24 cellular contexts compared by ENCODE assay signal in genomic region chr3:17115186-17115585, GRCh38.
DNase-seq lines count a peak whose midpoint lies in the region; ATAC-seq, FAIRE-seq and TF ChIP-seq lines count a peak whose summit lies in the region.
"Had no signal": no experiment of that assay in that cellular context is flagged by ENCODE, and none has a peak within 500 bp of the region (broad histone marks: within the 10 kb centered on the region; RNA-seq: fewer than 3 reads in every experiment).

No MANE protein-coding gene starts in this region.

- no peak overlapping the region for H4K91ac ChIP-seq in trophoblast cell (ENCODE audit: low read depth, low read length)

- H3K4ac ChIP-seq in trophoblast cell (ENCODE audit: low read depth, low read length), result no peak overlapping the region

- TF ChIP-seq CTCF in astrocyte (IDR thresholded peaks at IDR 0.05; ENCODE audit: insufficient read depth, low read depth, low read length) (no peak), fibroblast of mammary gland (conservative IDR thresholded peaks at IDR 0.05; ENCODE audit: control insufficient read depth, insufficient read depth, low read depth, low read length) (no peak), smooth muscle cell (IDR thresholded peaks at IDR 0.05; ENCODE audit: borderline replicate concordance, insufficient read depth, poor library complexity, severe bottlenecking) (no peak)

- H4K20me1 ChIP-seq in astrocyte (ENCODE audit: insufficient read depth, low read length) (no peaks in the 10 kb centered on the region), smooth muscle cell (ENCODE audit: low read depth) (no peaks in the 10 kb centered on the region)

- H2AK5ac ChIP-seq in trophoblast cell (ENCODE audit: low read length), result no peak overlapping the region

- peaks cover 5% of the 10 kb centered on the region for H3K27me3 Mint-ChIP-seq in activated naive CD4-positive, alpha-beta T cell treated with anti-CD3 and anti-CD28 coated beads, Interleukin-2, amount 10 ng/mL, durations not matched to agents 7 days and 5 days
- no peaks in the 10 kb centered on the region for H3K27me3 Mint-ChIP-seq in astrocyte (ENCODE audit: low read depth, unreplicated experiment)
- H3K27me3 Mint-ChIP-seq: CD4-positive, alpha-beta memory T cell had no signal

- no peak overlapping the region for H3K4me3 Mint-ChIP-seq in activated naive CD4-positive, alpha-beta T cell treated with anti-CD3 and anti-CD28 coated beads, Interleukin-2, amount 10 ng/mL, durations not matched to agents 7 days and 5 days
- no peak overlapping the region for H3K4me3 Mint-ChIP-seq in astrocyte (ENCODE audit: unreplicated experiment)
- H3K4me3 Mint-ChIP-seq: CD4-positive, alpha-beta memory T cell had no signal

- no peak overlapping the region for H3K23ac ChIP-seq in trophoblast cell (ENCODE audit: low read length)

- ATAC-seq in activated naive CD4-positive, alpha-beta T cell treated with anti-CD3 and anti-CD28 coated beads, Interleukin-2, amount 50 U/mL, for 72 hours, result no peak
- ATAC-seq: HepG2 had no signal

- H3K79me2 ChIP-seq in astrocyte (ENCODE audit: insufficient read depth, low read length) (no peaks in the 10 kb centered on the region), trophoblast cell (ENCODE audit: control insufficient read depth, insufficient read depth, low read length, poor library complexity) (no peaks in the 10 kb centered on the region), smooth muscle cell (ENCODE audit: low read depth) (no peaks in the 10 kb centered on the region)

- H3K27ac Mint-ChIP-seq in activated naive CD4-positive, alpha-beta T cell treated with anti-CD3 and anti-CD28 coated beads, Interleukin-2, amount 10 ng/mL, durations not matched to agents 7 days and 5 days, result peak overlapping the region; percentile 43
- no peak overlapping the region for H3K27ac Mint-ChIP-seq in activated naive CD4-positive, alpha-beta T cell treated with anti-CD3 and anti-CD28 coated beads, Interleukin-2, amount 50 U/mL, for 72 hours
- H3K27ac Mint-ChIP-seq in astrocyte (ENCODE audit: unreplicated experiment), result no peak overlapping the region

- no peaks in the 10 kb centered on the region for H3K9me3 Mint-ChIP-seq in activated naive CD4-positive, alpha-beta T cell treated with anti-CD3 and anti-CD28 coated beads, Interleukin-2, amount 10 ng/mL, durations not matched to agents 7 days and 5 days
- peaks cover 0 to 9% of the 10 kb centered on the region in 2 donors for H3K9me3 Mint-ChIP-seq in activated naive CD4-positive, alpha-beta T cell treated with anti-CD3 and anti-CD28 coated beads, Interleukin-2, amount 50 U/mL, for 72 hours
- H3K9me3 Mint-ChIP-seq in astrocyte (ENCODE audit: unreplicated experiment), result peaks cover 9% of the 10 kb centered on the region
- H3K9me3 Mint-ChIP-seq: CD4-positive, alpha-beta memory T cell had no signal

- no peaks in the 10 kb centered on the region for H3K36me3 Mint-ChIP-seq in activated naive CD4-positive, alpha-beta T cell treated with anti-CD3 and anti-CD28 coated beads, Interleukin-2, amount 10 ng/mL, durations not matched to agents 7 days and 5 days
- H3K36me3 Mint-ChIP-seq in activated naive CD4-positive, alpha-beta T cell treated with anti-CD3 and anti-CD28 coated beads, Interleukin-2, amount 50 U/mL, for 72 hours, result no peaks in the 10 kb centered on the region
- no peaks in the 10 kb centered on the region for H3K36me3 Mint-ChIP-seq in astrocyte (ENCODE audit: low read depth, unreplicated experiment)
- H3K36me3 Mint-ChIP-seq: CD4-positive, alpha-beta memory T cell had no signal

- no peak overlapping the region for H4K8ac ChIP-seq in trophoblast cell (ENCODE audit: low read depth, low read length)

- H2BK12ac ChIP-seq in trophoblast cell (ENCODE audit: low read length), result no peak overlapping the region

- no peaks in the 10 kb centered on the region for H3F3A ChIP-seq in smooth muscle cell (ENCODE audit: low read depth)

- H3K9ac ChIP-seq in astrocyte (ENCODE audit: low read length) (no peak overlapping the region), trophoblast cell (ENCODE audit: low read length) (no peak overlapping the region), smooth muscle cell (ENCODE audit: low read depth) (no peak overlapping the region)
- H3K9ac ChIP-seq: KMS-11 had no signal

- CTCF ChIA-PET in activated naive CD4-positive, alpha-beta T cell treated with anti-CD3 and anti-CD28 coated beads, Interleukin-2, amount 10 ng/mL, durations not matched to agents 7 days and 5 days (lab: Charles Lee), result no interaction called here

- DNase-seq in activated naive CD4-positive, alpha-beta T cell treated with anti-CD3 and anti-CD28 coated beads, Interleukin-2, amount 10 ng/mL, durations not matched to agents 7 days and 5 days, result no peak
- DNase-seq in activated naive CD4-positive, alpha-beta T cell treated with anti-CD3 and anti-CD28 coated beads, Interleukin-2, amount 50 U/mL, for 72 hours (ENCODE audit: low spot score in 2 of 2), result no peak
- peak; percentile 45 for DNase-seq in astrocyte (ENCODE audit: low read depth)
- peak; percentile 57 for DNase-seq in fibroblast of mammary gland (ENCODE audit: low read depth)
- peak; percentile 27 to 31 for DNase-seq in trophoblast cell
- DNase-seq in activated CD8-positive, alpha-beta memory T cell treated with anti-CD3 and anti-CD28 coated beads, Interleukin-2, amount 50 U/mL, for 48 hours, result no peak
- DNase-seq in smooth muscle cell (lab: John Stamatoyannopoulos, UW; ENCODE audit: unreplicated experiment), result no peak
- DNase-seq in activated CD8-positive, alpha-beta memory T cell treated with anti-CD3 and anti-CD28 coated beads, Interleukin-2, amount 50 U/mL, for 4 hours, result no peak
- DNase-seq: 8988T; CD4-positive, alpha-beta memory T cell; DMS79; GDM1; GOT3; MG63; NCI-H1092; NCI-H146; NCI-H2081; NCI-H510A; NCI-H82; PC-9 had no signal

- no CpG with 5 or more reads among the region's 3 CpGs for WGBS in trophoblast cell (ENCODE audit: extremely low coverage, insufficient coverage, insufficient read length)
- 95% methylated on average over 3 of the region's 3 CpGs for WGBS in smooth muscle cell (ENCODE audit: low lambda C conversion rate)

- no peaks in the 10 kb centered on the region for H3K79me1 ChIP-seq in trophoblast cell (ENCODE audit: low read length)

- H2AFZ ChIP-seq in astrocyte (ENCODE audit: low read depth, low read length), result no peak overlapping the region
- no peak overlapping the region for H2AFZ ChIP-seq in trophoblast cell (ENCODE audit: insufficient read depth, low read length, poor library complexity)
- no peak overlapping the region for H2AFZ ChIP-seq in smooth muscle cell (ENCODE audit: low read depth)
- H2AFZ ChIP-seq: PC-9 had no signal

- H3K4me2 ChIP-seq in astrocyte (ENCODE audit: low read length) (no peak overlapping the region), trophoblast cell (ENCODE audit: low read length) (no peak overlapping the region), smooth muscle cell (no peak overlapping the region)
- H3K4me2 ChIP-seq: KMS-11, PC-9 had no signal

- no peak overlapping the region for H3K14ac ChIP-seq in trophoblast cell (ENCODE audit: low read length)

- H3K36me3 ChIP-seq in astrocyte (ENCODE audit: insufficient read depth, low read length) (no peaks in the 10 kb centered on the region), trophoblast cell (ENCODE audit: control insufficient read depth in 1 of 2, insufficient read depth in 2 of 2, low read length in 2 of 2) (no peaks in the 10 kb centered on the region), smooth muscle cell (ENCODE audit: low read depth) (no peaks in the 10 kb centered on the region)
- H3K36me3 ChIP-seq: MG63 had no signal

- H3K27me3 ChIP-seq in astrocyte (ENCODE audit: insufficient read depth, low read length) (no peaks in the 10 kb centered on the region), trophoblast cell (ENCODE audit: insufficient read depth, low read length) (no peaks in the 10 kb centered on the region), smooth muscle cell (ENCODE audit: low read depth) (no peaks in the 10 kb centered on the region)
- H3K27me3 ChIP-seq: MG63 had no signal

- no peak overlapping the region for H2BK120ac ChIP-seq in trophoblast cell (ENCODE audit: insufficient read depth, low read length, poor library complexity)

- H3K9me3 ChIP-seq in astrocyte (ENCODE audit: insufficient read depth, low read depth, low read length) (no peaks in the 10 kb centered on the region), trophoblast cell (ENCODE audit: insufficient read depth, low read depth, low read length) (peaks cover 4% of the 10 kb centered on the region), smooth muscle cell (replicated peaks; ENCODE audit: low read depth) (no peaks in the 10 kb centered on the region)
- H3K9me3 ChIP-seq: MG63 had no signal

- FAIRE-seq in astrocyte (lab: Jason Lieb, UNC), result no peak
- FAIRE-seq: GM12891, GM18507, HepG2 had no signal

- H3K27ac ChIP-seq in astrocyte (ENCODE audit: low read depth, low read length), result no peak overlapping the region
- H3K27ac ChIP-seq in trophoblast cell (ENCODE audit: low read depth, low read length), result no peak overlapping the region
- no peak overlapping the region for H3K27ac ChIP-seq in smooth muscle cell (ENCODE audit: low read depth)
- H3K27ac ChIP-seq: KMS-11, PC-9 had no signal

- peaks cover 2% of the 10 kb centered on the region for H3K4me1 Mint-ChIP-seq in activated naive CD4-positive, alpha-beta T cell treated with anti-CD3 and anti-CD28 coated beads, Interleukin-2, amount 10 ng/mL, durations not matched to agents 7 days and 5 days
- H3K4me1 Mint-ChIP-seq in astrocyte (ENCODE audit: low read depth, unreplicated experiment), result no peaks in the 10 kb centered on the region

- no peak overlapping the region for H2BK5ac ChIP-seq in trophoblast cell (ENCODE audit: low read depth, low read length, poor library complexity)

- H3K4me3 ChIP-seq in astrocyte (ENCODE audit: insufficient read depth, low read depth, low read length) (no peak overlapping the region), fibroblast of mammary gland (ENCODE audit: control insufficient read depth, low read depth, low read length) (no peak overlapping the region), trophoblast cell (ENCODE audit: low read depth, low read length) (no peak overlapping the region), smooth muscle cell (no peak overlapping the region)
- H3K4me3 ChIP-seq: MG63, PC-9 had no signal

- no peak overlapping the region for H3K18ac ChIP-seq in trophoblast cell (ENCODE audit: low read length)

- no peak overlapping the region for H4K12ac ChIP-seq in trophoblast cell (ENCODE audit: low read depth, low read length)

- peaks cover 3% of the 10 kb centered on the region for H3K4me1 ChIP-seq in astrocyte (ENCODE audit: insufficient read depth, low read length)
- H3K4me1 ChIP-seq in trophoblast cell (ENCODE audit: control insufficient read depth in 1 of 2, insufficient read depth in 2 of 2, low read length in 2 of 2), result no peaks in the 10 kb centered on the region
- H3K4me1 ChIP-seq in smooth muscle cell (ENCODE audit: low read depth), result no peaks in the 10 kb centered on the region

Comparison
In these comparisons a context has a peak if more than half of its experiments do, and no peak if none do; other contexts are left out.
1. DNase-seq: peak in astrocyte (single experiment), fibroblast of mammary gland (single experiment) and trophoblast cell (2 of 2); none in activated naive CD4-positive, alpha-beta T cell treated with anti-CD3 and anti-CD28 coated beads, Interleukin-2, amount 10 ng/mL, durations not matched to agents 7 days and 5 days (single experiment), activated naive CD4-positive, alpha-beta T cell treated with anti-CD3 and anti-CD28 coated beads, Interleukin-2, amount 50 U/mL, for 72 hours (0 of 2), activated CD8-positive, alpha-beta memory T cell treated with anti-CD3 and anti-CD28 coated beads, Interleukin-2, amount 50 U/mL, for 48 hours (single experiment), smooth muscle cell (single experiment) and activated CD8-positive, alpha-beta memory T cell treated with anti-CD3 and anti-CD28 coated beads, Interleukin-2, amount 50 U/mL, for 4 hours (single experiment).